Comparison of ENCODE assay signal across 2 cellular contexts in the genomic region with DNA sequence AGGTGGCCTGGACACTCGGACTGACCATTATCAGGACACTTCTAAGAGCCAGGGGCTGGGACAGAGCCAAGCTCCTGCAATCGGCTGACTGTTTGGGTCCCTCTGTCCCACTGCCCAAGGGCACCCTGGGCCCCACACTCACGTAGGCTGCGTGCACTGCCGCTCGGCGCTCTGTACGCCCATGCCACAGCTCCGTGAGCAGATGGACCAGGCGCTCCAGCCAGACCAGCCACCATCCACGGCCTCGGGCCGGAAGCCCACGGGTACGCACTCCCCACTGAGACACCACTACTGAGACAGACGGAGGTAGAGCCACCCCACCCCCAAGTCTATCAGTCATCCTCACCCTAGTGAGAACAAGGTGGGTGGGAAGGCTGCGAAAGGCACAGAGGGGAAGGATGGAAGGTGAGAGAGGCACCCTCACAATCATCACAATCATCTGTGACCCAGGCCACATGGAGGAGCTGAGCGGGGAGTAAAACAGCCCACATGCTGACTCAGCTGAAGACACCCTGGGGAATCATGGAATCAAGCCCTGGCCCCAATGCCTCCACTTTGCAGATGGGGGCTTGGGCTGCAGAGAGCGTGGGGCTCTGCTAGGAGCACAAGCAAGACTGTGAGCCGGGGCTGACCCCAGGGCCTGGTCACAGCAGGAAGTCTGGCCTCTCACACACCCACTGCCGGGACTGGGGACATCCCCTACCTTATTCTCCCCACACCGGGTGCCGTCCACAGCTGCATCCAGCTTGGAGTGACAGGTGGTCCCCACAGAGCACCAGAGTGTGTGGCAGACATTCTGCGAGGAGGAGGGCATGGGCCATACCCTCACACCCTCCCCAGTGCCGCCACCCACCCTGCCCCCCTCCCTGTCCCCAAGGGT. TPM values are rescaled to one million over a fixed set of nuclear protein-coding genes. Genes with fewer than 3 reads are reported as not detected.
"Had no signal": no experiment of that assay in that cellular context is flagged by ENCODE, and none has a peak within 500 bp of the region (broad histone marks: within the 10 kb centered on the region; RNA-seq: fewer than 3 reads in every experiment).

No MANE protein-coding gene starts in this region.

RNA-seq across cellular contexts. Expression of a gene that starts 35.0 kb away (rescaled TPM):
- polyA plus RNA-seq: immature natural killer cell; naive thymus-derived CD4-positive, alpha-beta T cell had no signal
